In the genomic region with DNA sequence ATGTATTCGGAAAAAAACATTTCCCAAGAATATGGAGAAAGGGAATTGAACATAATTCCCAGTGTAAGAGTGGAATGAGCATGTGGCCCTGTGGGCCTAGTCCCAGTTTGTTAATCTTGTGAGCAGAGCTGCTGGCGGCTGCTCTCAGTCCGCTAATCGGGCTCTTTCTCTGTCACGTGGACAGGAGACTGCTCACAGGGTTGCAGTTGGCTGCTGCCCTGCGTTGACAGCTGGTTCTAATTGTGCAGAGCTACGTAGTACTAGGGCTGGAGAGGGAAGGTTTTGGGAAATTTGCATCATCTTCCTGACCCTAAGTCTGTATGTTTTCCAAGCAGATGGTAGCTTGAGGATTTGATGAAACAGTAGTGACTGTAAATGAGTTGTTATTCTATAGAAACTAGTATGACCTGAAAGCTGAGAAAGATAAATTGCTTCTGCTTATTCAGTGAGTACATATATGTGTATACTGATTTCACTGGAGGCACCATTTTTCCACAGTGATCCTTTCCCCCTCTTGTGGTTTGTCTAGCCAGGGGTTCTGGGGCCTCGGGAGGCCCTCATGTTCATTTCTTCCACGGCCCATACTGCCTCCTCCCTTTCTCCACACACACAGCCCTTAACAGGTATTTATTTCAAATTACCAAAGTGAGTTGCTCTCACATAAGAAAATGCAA, we compare ENCODE assay signal across 11 cellular contexts.
A peak's percentile ranks its signal among the peaks of the same experiment; 100 is the strongest.
DNase-seq lines count a peak whose midpoint lies in the region; ATAC-seq and TF ChIP-seq lines count a peak whose summit lies in the region.
"Had no signal": no experiment of that assay in that cellular context is flagged by ENCODE, and none has a peak within 500 bp of the region (broad histone marks: within the 10 kb centered on the region; RNA-seq: fewer than 3 reads in every experiment).

No MANE protein-coding gene starts in this region.

- H3K27ac Mint-ChIP-seq in nephron progenitor cell: no peak overlapping the region
- H3K27ac Mint-ChIP-seq: dendritic cell treated with granulocyte-macrophage colony-stimulating factor and Interleukin-4, amounts not matched to agents 40 ng/mL and 50 ng/mL, for 4 days had no signal

- no peaks in the 10 kb centered on the region for H3K27me3 ChIP-seq in A673 (replicated peaks; ENCODE audit: insufficient read depth, low read depth, low read length, poor library complexity)
- H3K27me3 ChIP-seq in PC-9 (ENCODE audit: insufficient read depth, low read depth): no peaks in the 10 kb centered on the region
- H3K27me3 ChIP-seq: BLaER1 treated with 17β-estradiol and CSF1 and Interleukin-3, amounts not matched to agents 10 nM and 100 nM had no signal

- H3K36me3 Mint-ChIP-seq in nephron progenitor cell (ENCODE audit: low read depth): no peaks in the 10 kb centered on the region

- H3K9me3 ChIP-seq in A673 (ENCODE audit: low read depth, low read length, poor library complexity, severe bottlenecking) (no peaks in the 10 kb centered on the region), PC-9 (ENCODE audit: insufficient read depth, low read depth) (no peaks in the 10 kb centered on the region)
- H3K9me3 ChIP-seq: BLaER1 treated with 17β-estradiol and CSF1 and Interleukin-3, amounts not matched to agents 10 nM and 100 nM had no signal

- BruUV-seq in A673 (replicated peaks; lab: Mats Ljungman, UMichigan) (no TSS peak), PC-9 (replicated peaks; lab: Mats Ljungman, UMichigan) (no TSS peak)

- TF ChIP-seq CTCF in A673 (conservative IDR thresholded peaks at IDR 0.05; ENCODE audit: low read depth, low read length) (no peak), nephron progenitor cell (IDR thresholded peaks at IDR 0.05) (no peak), PC-9 (conservative IDR thresholded peaks at IDR 0.05) (no peak)

- no peaks in the 10 kb centered on the region for H3K9me3 Mint-ChIP-seq in nephron progenitor cell
- H3K9me3 Mint-ChIP-seq: dendritic cell treated with granulocyte-macrophage colony-stimulating factor and Interleukin-4, amounts not matched to agents 40 ng/mL and 50 ng/mL, for 4 days had no signal

- no peaks in the 10 kb centered on the region for H3K9me2 ChIP-seq in PC-9 (ENCODE audit: insufficient read depth)

- no peak overlapping the region for H3K4me3 Mint-ChIP-seq in nephron progenitor cell
- H3K4me3 Mint-ChIP-seq: dendritic cell treated with granulocyte-macrophage colony-stimulating factor and Interleukin-4, amounts not matched to agents 40 ng/mL and 50 ng/mL, for 4 days had no signal

- peaks cover 10% of the 10 kb centered on the region for H3K4me1 ChIP-seq in A673 (ENCODE audit: insufficient read depth, low read length, poor library complexity, severe bottlenecking)
- H3K4me1 ChIP-seq in PC-9 (replicated peaks; ENCODE audit: insufficient read depth): peaks cover 29% of the 10 kb centered on the region

- intact Hi-C loops in A673 (cut with micrococcal nuclease; ENCODE audit: unreplicated experiment) (no loop called here), PC-9 (cut with micrococcal nuclease; ENCODE audit: unreplicated experiment) (no loop called here)

- peaks cover 24% of the 10 kb centered on the region for H3K4me1 Mint-ChIP-seq in nephron progenitor cell

- CTCF ChIA-PET in A673 (lab: Charles Lee) (no interaction called here), PC-9 (lab: Charles Lee) (no interaction called here)

- DNase-seq in A673 (ENCODE audit: low spot score) (peak; percentile 89), NCI-H69 (lab: John Stamatoyannopoulos, UW) (peak; percentile 79), fibroblast of gingiva (ENCODE audit: low read depth) (peak; percentile 99), nephron progenitor cell (peak; percentile 21), PC-9 (no peak), GDM1 (lab: John Stamatoyannopoulos, UW) (no peak)
- DNase-seq: PC-3 had no signal

- H3K4me3 ChIP-seq in A673 (ENCODE audit: low read depth, low read length, poor library complexity, severe bottlenecking) (no peak overlapping the region), PC-9 (no peak overlapping the region)
- H3K4me3 ChIP-seq: BLaER1 treated with 17β-estradiol and CSF1 and Interleukin-3, amounts not matched to agents 10 nM and 100 nM had no signal

- H3K79me2 ChIP-seq in PC-9 (ENCODE audit: low read depth): no peaks in the 10 kb centered on the region

- no peaks in the 10 kb centered on the region for H3K36me3 ChIP-seq in A673 (ENCODE audit: insufficient read depth, low read length, poor library complexity, severe bottlenecking)
- no peaks in the 10 kb centered on the region for H3K36me3 ChIP-seq in PC-9 (ENCODE audit: low read depth)
- H3K36me3 ChIP-seq: BLaER1 treated with 17β-estradiol and CSF1 and Interleukin-3, amounts not matched to agents 10 nM and 100 nM had no signal

- no peak for ATAC-seq in HG02981 (IDR thresholded peaks at IDR 0.05; ENCODE audit: unreplicated experiment)
- ATAC-seq in GM18858 (IDR thresholded peaks at IDR 0.05; ENCODE audit: unreplicated experiment): no peak
- ATAC-seq: PC-3 had no signal

- H3K27me3 Mint-ChIP-seq in nephron progenitor cell (ENCODE audit: low read depth, poor library complexity): peaks cover 2% of the 10 kb centered on the region

- POLR2A ChIA-PET in A673 (lab: Charles Lee; ENCODE audit: low non-redundant PET) (interaction anchor here (0.5 to 0.7 kb wide), 3 partner anchors 14 to 688 kb away, joined by 4 to 19 read pairs (median 7); no protein-coding TSS in a partner anchor), PC-9 (lab: Charles Lee; ENCODE audit: unreplicated experiment) (no interaction called here)

- H2AFZ ChIP-seq in PC-9: no peak overlapping the region

- H3F3A ChIP-seq in PC-9 (ENCODE audit: insufficient read depth, low read depth): 0 out of 2 replicates have a peak, but pooled peaks cover 14% of the 10 kb centered on the region

- H4K20me1 ChIP-seq in PC-9 (ENCODE audit: insufficient read depth): no peaks in the 10 kb centered on the region

- H3K27ac ChIP-seq in A673 (ENCODE audit: low read depth, low read length, poor library complexity, severe bottlenecking) (peak overlapping the region; percentile 78), PC-9 (no peak overlapping the region)
- H3K27ac ChIP-seq: BLaER1 treated with 17β-estradiol and CSF1 and Interleukin-3, amounts not matched to agents 10 nM and 100 nM had no signal

- H3K4me2 ChIP-seq in PC-9: no peak overlapping the region

Comparison
In these comparisons a context has a peak if more than half of its experiments do, and no peak if none do; other contexts are left out.
1. DNase-seq: peak in A673 (single experiment), NCI-H69 (single experiment), fibroblast of gingiva (single experiment) and nephron progenitor cell (single experiment); none in PC-9 (0 of 2) and GDM1 (single experiment).